ENCODE assay signal across 9 cellular contexts in genomic region chr10:93073539-93074136, GRCh38. TPM values are rescaled to one million over a fixed set of nuclear protein-coding genes. Genes with fewer than 3 reads are reported as not detected.
A peak's percentile ranks its signal among the peaks of the same experiment; 100 is the strongest.
DNase-seq lines count a peak whose midpoint lies in the region; ATAC-seq, FAIRE-seq and TF ChIP-seq lines count a peak whose summit lies in the region.
"Had no signal": no experiment of that assay in that cellular context is flagged by ENCODE, and none has a peak within 500 bp of the region (broad histone marks: within the 10 kb centered on the region; RNA-seq: fewer than 3 reads in every experiment).

Gene CYP26A1 (plus strand): TSS chr10:93073893. CDS start chr10:93073935, 42 bp downstream.

- peak within 1 kb of the TSS; percentile 56 for H3K9ac ChIP-seq in HUES64 (ENCODE audit: low read depth, low read length)
- H3K9ac ChIP-seq in mesendoderm (ENCODE audit: low read length), result peak within 1 kb of the TSS; percentile 97

- peak within 1 kb of the TSS; percentile 47 for H3K18ac ChIP-seq in mesendoderm (ENCODE audit: low read length)

- H3K23ac ChIP-seq in mesendoderm (ENCODE audit: low read length), result peak within 1 kb of the TSS; percentile 98

- TF ChIP-seq POLR2A in A549 (IDR thresholded peaks at IDR 0.05; ENCODE audit: low read length), result peak; percentile 20; the same call in 1 of the 2 replicates

- peak within 1 kb of the TSS; percentile 57 to 86 for H3K27ac ChIP-seq in A549
- H3K27ac ChIP-seq in HUES64 (ENCODE audit: low read depth, low read length), result no peak within 1 kb of the TSS
- H3K27ac ChIP-seq in ascending aorta, result no peak within 1 kb of the TSS
- H3K27ac ChIP-seq in mesendoderm (ENCODE audit: low read depth, low read length), result peak within 1 kb of the TSS; percentile 59
- no peak within 1 kb of the TSS for H3K27ac ChIP-seq in SJCRH30

- H3K9me3 ChIP-seq in A549 (no peaks in the 10 kb centered on the region), HUES64 (ENCODE audit: insufficient read depth, low read depth, low read length) (no peaks in the 10 kb centered on the region), ascending aorta (no peaks in the 10 kb centered on the region), SJCRH30 (replicated peaks) (no peaks in the 10 kb centered on the region)

- TF ChIP-seq CTCF in A549 (IDR thresholded peaks at IDR 0.05) (no peak), ascending aorta (IDR thresholded peaks at IDR 0.05) (no peak)

- H2AK5ac ChIP-seq in mesendoderm (ENCODE audit: low read length), result peak within 1 kb of the TSS; percentile 77

- peak; percentile 72 to 80 for ATAC-seq in A549
- ATAC-seq in GM21825 (IDR thresholded peaks at IDR 0.05; ENCODE audit: unreplicated experiment), result no peak
- ATAC-seq in left colon, result no peak

- no peak within 1 kb of the TSS for H2BK15ac ChIP-seq in mesendoderm (replicated peaks; ENCODE audit: low read depth)

- no peak within 1 kb of the TSS for H4K5ac ChIP-seq in mesendoderm (ENCODE audit: low read length)

- peaks cover 15% of the 10 kb centered on the region for H3K79me2 ChIP-seq in mesendoderm (ENCODE audit: control insufficient read depth, insufficient read depth, low read length)

- intact Hi-C loops in ascending aorta (cut with DNase I), result no loop called here
- intact Hi-C loops in left colon (cut with DNase I, micrococcal nuclease), result loop anchor here in 1 of 2 donors (10.0 kb wide), 1 partner anchor 189 kb away; no protein-coding TSS in a partner anchor

- TF ChIP-seq EP300 in A549 (IDR thresholded peaks at IDR 0.05), result no peak

- peak; percentile 51 to 60 for DNase-seq in A549 (ENCODE audit: low read depth in 1 of 2, low spot score in 1 of 2)
- DNase-seq in ascending aorta (ENCODE audit: low spot score in 2 of 2), result no peak
- peak; percentile 87 for DNase-seq in mesendoderm
- no peak for DNase-seq in SJCRH30
- DNase-seq in left colon, result no peak
- DNase-seq in OCI-M1 (lab: John Stamatoyannopoulos, UW), result no peak

- FAIRE-seq in A549 (lab: Jason Lieb, UNC), result no peak

- H2BK5ac ChIP-seq in mesendoderm (ENCODE audit: low read length), result peak within 1 kb of the TSS; percentile 69

- 1% methylated on average over 15 of the region's 51 CpGs for WGBS in A549 (ENCODE audit: missing lambda C conversion rate)
- under 1% methylated on average over 51 of the region's 51 CpGs for WGBS in HUES64
- WGBS in mesendoderm (ENCODE audit: extremely low coverage, insufficient coverage, low lambda C conversion rate), result no CpG with 5 or more reads among the region's 51 CpGs

- H3K79me1 ChIP-seq in mesendoderm (ENCODE audit: low read length), result peaks cover 3% of the 10 kb centered on the region

- H2BK120ac ChIP-seq in mesendoderm (ENCODE audit: low read depth, low read length), result peak within 1 kb of the TSS; percentile 31

- TF ChIP-seq RAD21 in A549 (conservative IDR thresholded peaks at IDR 0.05 in 1 of 2, IDR thresholded peaks at IDR 0.05 in 1 of 2), result no peak; a peak in 1 of 5 replicates

- POLR2A ChIA-PET in A549 (lab: Yijun Ruan, JAX), result interaction anchor here (1.0 to 1.2 kb wide), 2 partner anchors 16 to 181 kb away, joined by 3 to 4 read pairs; no protein-coding TSS in a partner anchor

- H3K4me3 ChIP-seq in A549, result peak within 1 kb of the TSS; percentile 61
- peak within 1 kb of the TSS; percentile 69 for H3K4me3 ChIP-seq in HUES64 (ENCODE audit: low read length)
- peak within 1 kb of the TSS; percentile 47 to 66 for H3K4me3 ChIP-seq in ascending aorta
- peak within 1 kb of the TSS; percentile 88 for H3K4me3 ChIP-seq in mesendoderm (ENCODE audit: low read length)
- no peak within 1 kb of the TSS for H3K4me3 ChIP-seq in SJCRH30

- peak within 1 kb of the TSS; percentile 44 for H3K4ac ChIP-seq in mesendoderm (ENCODE audit: low read depth, low read length)

- H3K4me1 ChIP-seq in A549 (peaks cover 22% of the 10 kb centered on the region; the same call in 2 of the 3 replicates), HUES64 (ENCODE audit: insufficient read depth, low read length) (peaks cover 20% of the 10 kb centered on the region), ascending aorta (peaks cover 13 to 28% of the 10 kb centered on the region in 2 donors), mesendoderm (ENCODE audit: control insufficient read depth, low read depth, low read length) (no peaks in the 10 kb centered on the region), SJCRH30 (no peaks in the 10 kb centered on the region)

- H3K27me3 ChIP-seq in HUES64 (ENCODE audit: insufficient read depth, low read length), result peaks cover 87% of the 10 kb centered on the region
- H3K27me3 ChIP-seq in ascending aorta, result peaks cover 15% of the 10 kb centered on the region
- peaks cover 47% of the 10 kb centered on the region for H3K27me3 ChIP-seq in mesendoderm (ENCODE audit: insufficient read depth, low read length, poor library complexity)
- H3K27me3 ChIP-seq in SJCRH30, result no peaks in the 10 kb centered on the region

- no peak within 1 kb of the TSS for H4K8ac ChIP-seq in mesendoderm (ENCODE audit: low read depth, low read length)

- CTCF ChIA-PET in A549 (lab: Yijun Ruan, JAX), result interaction anchor here (0.6 to 8.8 kb wide), 20 partner anchors 10 to 333 kb away, joined by 3 to 85 read pairs (median 4); no protein-coding TSS in a partner anchor

- H3K36me3 ChIP-seq in HUES64 (ENCODE audit: insufficient read depth, low read length), result peaks cover 13% of the 10 kb centered on the region
- no peaks in the 10 kb centered on the region for H3K36me3 ChIP-seq in ascending aorta
- H3K36me3 ChIP-seq in mesendoderm (ENCODE audit: control insufficient read depth, insufficient read depth, low read length), result peaks cover 5% of the 10 kb centered on the region
- H3K36me3 ChIP-seq in SJCRH30, result no peaks in the 10 kb centered on the region

- H3K56ac ChIP-seq in mesendoderm (ENCODE audit: low read length), result peak within 1 kb of the TSS; percentile 98

- H3K4me2 ChIP-seq in A549, result peak within 1 kb of the TSS; percentile 96
- H3K4me2 ChIP-seq in mesendoderm (ENCODE audit: low read length), result peak within 1 kb of the TSS; percentile 70

TF ChIP-seq in A549, 52 proteins besides CTCF, POLR2A, EP300 and RAD21 (continues in another document):
- TF ChIP-seq GATA3 (IDR thresholded peaks at IDR 0.05; ENCODE audit: borderline replicate concordance), result no peak
- peak; percentile 75; the same call in 1 of the 2 replicates for TF ChIP-seq E2F6 (IDR thresholded peaks at IDR 0.05; ENCODE audit: borderline replicate concordance, low read depth)
- no peak for TF ChIP-seq EHMT2 (IDR thresholded peaks at IDR 0.05; ENCODE audit: low read depth)
- TF ChIP-seq ELK1 (IDR thresholded peaks at IDR 0.05; ENCODE audit: low read depth, low read length), result no peak
- 0 out of 5 replicates have a peak, but pooled peaks of 1 of the 2 experiments have one; percentile 23 for TF ChIP-seq JUN (IDR thresholded peaks at IDR 0.05)
- 0 out of 2 replicates have a peak, but pooled peaks have one; percentile 75 for TF ChIP-seq HDAC2 (IDR thresholded peaks at IDR 0.05)
- TF ChIP-seq HOXB5 (CRISPR knock-in tag; IDR thresholded peaks at IDR 0.05), result no peak
- TF ChIP-seq CBX8 (IDR thresholded peaks at IDR 0.05), result no peak
- no peak for TF ChIP-seq REST (IDR thresholded peaks at IDR 0.05)

RNA-seq across cellular contexts. Expression of gene CYP26A1, which starts in this region (rescaled TPM):
- 1.3 TPM in 2 replicates for polyA plus RNA-seq in A549 (2011; rRNA removed)
- polyA plus RNA-seq in A549 (2012; cell fraction: cytosol; rRNA removed), result 8.2 and 9.9 TPM in 2 replicates
- polyA plus RNA-seq in A549 (2012; cell fraction: nucleus; rRNA removed), result 10.7 and 14.1 TPM in 2 replicates
- polyA plus RNA-seq in A549 (2017; fragmentation: RNase III; extraction: RNeasy Plus Mini Kit Qiagen cat#74134 plus additional on column Dnase treatment), result 7.2 to 10.8 TPM (median 9.8 TPM) in 3 replicates
- polyA minus RNA-seq in A549 (2011; rRNA and poly(A)+ RNA removed), result 0.15 and 0.25 TPM in 2 replicates
- polyA plus RNA-seq in HUES64 (2013, experiment 1 of 2), result 30.6 TPM
- polyA plus RNA-seq in HUES64 (2013, experiment 2 of 2), result 25.4 TPM
- not detected for total RNA-seq in ascending aorta
- polyA plus RNA-seq in mesendoderm (2013, experiment 1 of 2), result 49.3 TPM
- polyA plus RNA-seq in mesendoderm (2013, experiment 2 of 2), result 50.0 TPM
- total RNA-seq in SJCRH30 (2014; rRNA removed; shearing (Covaris generic)), result not detected in 2 replicates
- not detected for total RNA-seq in left colon
- total RNA-seq: mononuclear cell had no signal

Comparison
In these comparisons a context has a peak if more than half of its experiments do, and no peak if none do; other contexts are left out.
1. ATAC-seq: peak in A549 (2 of 2); none in GM21825 (single experiment) and left colon (single experiment).
2. DNase-seq: peak in A549 (2 of 2) and mesendoderm (single experiment); none in ascending aorta (0 of 2), SJCRH30 (0 of 2), left colon (0 of 2) and OCI-M1 (single experiment).
3. H3K27ac ChIP-seq: peak in A549 (2 of 2) and mesendoderm (single experiment); none in HUES64 (single experiment), ascending aorta (0 of 2) and SJCRH30 (single experiment).